Comparison of ENCODE assay signal across 29 cellular contexts in the genomic region with DNA sequence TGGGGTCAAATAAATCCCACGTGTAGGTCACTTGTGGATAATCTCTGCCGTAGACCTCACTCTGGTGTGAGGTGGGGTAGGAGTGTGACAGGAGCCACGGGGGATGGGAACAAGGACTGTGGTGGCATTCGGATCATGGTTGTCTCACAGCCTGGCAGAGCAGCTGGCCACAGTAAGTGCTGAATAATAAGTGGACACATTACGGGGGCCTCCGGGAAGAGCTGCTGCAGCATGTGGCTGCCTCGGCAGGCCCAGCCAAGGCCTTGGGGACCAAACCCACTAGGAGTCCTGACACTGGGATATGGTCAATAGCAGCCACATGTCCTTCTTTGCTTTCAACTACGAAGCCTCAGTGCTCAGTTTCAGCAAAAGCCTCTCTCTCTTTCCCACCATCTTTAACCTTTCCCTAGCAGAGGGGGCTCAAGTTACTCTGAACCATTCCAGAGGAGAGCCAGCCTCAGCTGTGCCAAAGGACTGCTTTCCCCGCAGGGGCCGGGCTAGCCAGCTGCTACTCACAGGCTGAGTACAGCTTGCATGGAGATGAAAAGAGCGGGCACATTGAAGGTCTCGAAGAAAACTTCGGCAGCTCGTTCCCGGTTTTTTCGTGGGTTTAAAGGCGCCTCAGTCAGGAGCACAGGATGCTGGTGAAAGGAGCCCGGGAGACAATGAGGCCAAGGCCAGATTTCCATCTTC. TPM values are rescaled to one million over a fixed set of nuclear protein-coding genes. Genes with fewer than 3 reads are reported as not detected.
A peak's percentile ranks its signal among the peaks of the same experiment; 100 is the strongest.
DNase-seq lines count a peak whose midpoint lies in the region; FAIRE-seq and TF ChIP-seq lines count a peak whose summit lies in the region.
"Had no signal": no experiment of that assay in that cellular context is flagged by ENCODE, and none has a peak within 500 bp of the region (broad histone marks: within the 10 kb centered on the region; RNA-seq: fewer than 3 reads in every experiment).

No MANE protein-coding gene starts in this region.

- DNase-seq in DMS 273 (lab: John Stamatoyannopoulos, UW; ENCODE audit: unreplicated experiment) = peak; percentile 75
- DNase-seq in DMS 273 treated with DMSO at 0.1 percent for 48 hours (lab: John Stamatoyannopoulos, UW) = no peak
- DNase-seq in kidney = peak; percentile 27
- peak; percentile 58 for DNase-seq in spleen
- DNase-seq in epidermal melanocyte (ENCODE audit: insufficient read length, low spot score) = no peak
- DNase-seq in thyroid gland = no peak
- no peak for DNase-seq in immature natural killer cell
- DNase-seq: ACHN; AML-193; CD8-positive, alpha-beta T cell; GM23248; H9; HFFc6; NCI-H1092 treated with DMSO at 0.1 percent for 48 hours; NCI-H1436 treated with DMSO at 0.1 percent for 48 hours; NCI-H1930; NCI-H345; NCI-H524; NCI-H774; NK-92 treated with Interleukin-12 subunit alpha and Interleukin-12 subunit beta, amount 100 ng/mL, for 24 hours; SIG-M5 had no signal

- H3K4me3 ChIP-seq in kidney (ENCODE audit: low read length in 2 of 2) = no peak overlapping the region
- H3K4me3 ChIP-seq in spleen = no peak overlapping the region
- H3K4me3 ChIP-seq in thyroid gland (replicated peaks in 1 of 3) = no peak overlapping the region
- H3K4me3 ChIP-seq: GM23248 had no signal

- H3K4me1 Mint-ChIP-seq in nephron (peaks cover 13% of the 10 kb centered on the region), immature natural killer cell (no peaks in the 10 kb centered on the region)

- H3K9ac ChIP-seq in kidney (ENCODE audit: low read length in 2 of 2) = no peak overlapping the region
- H3K9ac ChIP-seq: GM23248, KMS-11 had no signal

- H3K27ac Mint-ChIP-seq in nephron (peak overlapping the region; percentile 35 to 68 (median 58)), immature natural killer cell (no peak overlapping the region)
- H3K27ac Mint-ChIP-seq: CD8-positive, alpha-beta T cell; HFFc6 had no signal

- no peak for FAIRE-seq in kidney (lab: Jason Lieb, UNC)
- FAIRE-seq: G401.6, GM12892, GM18507 had no signal

- H3K4me3 Mint-ChIP-seq in nephron (no peak overlapping the region), immature natural killer cell (no peak overlapping the region)
- H3K4me3 Mint-ChIP-seq: CD8-positive, alpha-beta T cell; H9; HFFc6 had no signal

- TF ChIP-seq POLR2A in spleen (IDR thresholded peaks at IDR 0.05) (no peak), thyroid gland (IDR thresholded peaks at IDR 0.05) (no peak)

- H3K9me3 Mint-ChIP-seq in nephron (no peaks in the 10 kb centered on the region), immature natural killer cell (no peaks in the 10 kb centered on the region)
- H3K9me3 Mint-ChIP-seq: CD8-positive, alpha-beta T cell; H9; HFFc6 had no signal

- H3K9me3 ChIP-seq in kidney (ENCODE audit: control insufficient read depth in 1 of 2, low read length in 2 of 2) (no peaks in the 10 kb centered on the region), spleen (no peaks in the 10 kb centered on the region), thyroid gland (no peaks in the 10 kb centered on the region)

- WGBS in spleen, 5 donors = 90 to 94% (median 92%) methylated on average over 18 of the region's 18 CpGs
- WGBS in thyroid gland, 2 donors = 89 to 92% methylated on average over 18 of the region's 18 CpGs

- peaks cover 54 to 73% of the 10 kb centered on the region in 2 donors for H3K36me3 ChIP-seq in kidney (ENCODE audit: control insufficient read depth in 1 of 2, insufficient read depth in 2 of 2, low read length in 2 of 2)
- H3K36me3 ChIP-seq in spleen = peaks cover 7 to 100% (median 100%) of the 10 kb centered on the region in 6 donors
- H3K36me3 ChIP-seq in thyroid gland = peaks cover 86 to 89% of the 10 kb centered on the region in 2 donors

- H3K36me3 Mint-ChIP-seq in nephron (ENCODE audit: low read depth) (peaks cover 59% of the 10 kb centered on the region), immature natural killer cell (peaks cover 5 to 37% (median 24%) of the 10 kb centered on the region in 3 donors)

- TF ChIP-seq CTCF in kidney (IDR thresholded peaks at IDR 0.05; ENCODE audit: borderline replicate concordance, extremely low read depth, insufficient read depth) (no peak), nephron (IDR thresholded peaks at IDR 0.05; ENCODE audit: unreplicated experiment in 3 of 3) (no peak), spleen (IDR thresholded peaks at IDR 0.05 in 8 of 11, conservative IDR thresholded peaks at IDR 0.05 in 3 of 11) (no peak), thyroid gland (IDR thresholded peaks at IDR 0.05) (no peak)

- H3K4me1 ChIP-seq in kidney (ENCODE audit: control insufficient read depth in 1 of 2, insufficient read depth in 1 of 2, low read depth in 1 of 2, low read length in 2 of 2) (no peaks in the 10 kb centered on the region), spleen (no peaks in the 10 kb centered on the region), thyroid gland (no peaks in the 10 kb centered on the region)

- H3K27me3 ChIP-seq in spleen (replicated peaks in 1 of 7) = no peaks in the 10 kb centered on the region
- H3K27me3 ChIP-seq in thyroid gland = no peaks in the 10 kb centered on the region

- intact Hi-C loops in kidney (cut with DNase I) (no loop called here), spleen (cut with DNase I; ENCODE audit: low total_unique reads) (no loop called here), thyroid gland (cut with DNase I) (no loop called here)

- H3K27me3 Mint-ChIP-seq in nephron (ENCODE audit: low read depth) = no peaks in the 10 kb centered on the region
- H3K27me3 Mint-ChIP-seq in immature natural killer cell (ENCODE audit: low read depth in 3 of 3) = peaks cover 0 to 2% (median 0%) of the 10 kb centered on the region in 3 donors

- H3K27ac ChIP-seq in kidney (ENCODE audit: low read depth in 2 of 2, low read length in 2 of 2) (no peak overlapping the region), spleen (no peak overlapping the region), thyroid gland (no peak overlapping the region)
- H3K27ac ChIP-seq: 22Rv1, GM23248, HL-60, KMS-11 had no signal

RNA-seq across cellular contexts. Expression of a gene that starts 17.3 kb away (rescaled TPM):
- 74.2 TPM for total RNA-seq in kidney
- polyA plus RNA-seq in kidney (ENCODE audit: insufficient read depth, low read depth, low replicate concordance) = 74.7 TPM
- 10 to 100 TPM; 64.0 to 90.8 (median 76.7) TPM for total RNA-seq in spleen
- polyA plus RNA-seq in spleen = 10 to 100 TPM; 25.5 to 54.3 (median 34.7) TPM
- total RNA-seq in thyroid gland = 100 to 1,000 TPM in 3 of 4 donors, 10 to 100 TPM in 1; 94.1 to 111 (median 103) TPM
- 100 to 1,000 TPM in 2 of 3 donors, 10 to 100 TPM in 1; 91.6 to 125 (median 115) TPM for polyA plus RNA-seq in immature natural killer cell

RNA-seq across cellular contexts. Expression of a gene that starts 18.5 kb away (rescaled TPM):
- 18.9 TPM for total RNA-seq in kidney
- 6.5 TPM for polyA plus RNA-seq in kidney (ENCODE audit: insufficient read depth, low read depth, low replicate concordance)
- total RNA-seq in spleen = 10 to 100 TPM; 11.4 to 21.9 (median 15.1) TPM
- polyA plus RNA-seq in spleen = 1 to 10 TPM; 2.0 to 6.3 (median 2.8) TPM
- 1 to 10 TPM; 2.3 to 5.4 (median 4.4) TPM for total RNA-seq in thyroid gland
- polyA plus RNA-seq in immature natural killer cell = 1 to 10 TPM; 1.3 to 6.7 (median 2.1) TPM

RNA-seq across cellular contexts. Expression of a gene that starts 33.9 kb away (rescaled TPM):
- total RNA-seq in kidney = 2.7 TPM
- polyA plus RNA-seq in kidney (ENCODE audit: insufficient read depth, low read depth, low replicate concordance) = 0.62 TPM
- total RNA-seq in spleen = under 1 TPM in 4 of 7 donors, not detected in 3; 0.33 to 0.77 (median 0.47) TPM
- under 1 TPM; 0.06 to 0.33 (median 0.18) TPM for polyA plus RNA-seq in spleen
- total RNA-seq in thyroid gland = 1 to 10 TPM; 1.1 to 2.9 (median 1.8) TPM
- under 1 TPM; 0.32 to 0.67 (median 0.59) TPM for polyA plus RNA-seq in immature natural killer cell
- total RNA-seq: Daoy, GM23248, H9 had no signal
- polyA plus RNA-seq: GM23248 had no signal

RNA-seq across cellular contexts. Expression of a gene that starts 52.9 kb away (rescaled TPM):
- total RNA-seq in kidney = 50.9 TPM
- 117 TPM for polyA plus RNA-seq in kidney (ENCODE audit: insufficient read depth, low read depth, low replicate concordance)
- total RNA-seq in spleen = 10 to 100 TPM; 35.3 to 48.4 (median 43.0) TPM
- 10 to 100 TPM; 48.5 to 59.1 (median 58.7) TPM for polyA plus RNA-seq in spleen
- total RNA-seq in thyroid gland = 10 to 100 TPM; 56.2 to 73.9 (median 62.0) TPM
- 10 to 100 TPM; 61.8 to 65.3 (median 63.3) TPM for polyA plus RNA-seq in immature natural killer cell

Comparison
In these comparisons a context has a peak if more than half of its experiments do, and no peak if none do; other contexts are left out.
1. DNase-seq: peak in DMS 273 (single experiment), kidney (single experiment) and spleen (single experiment); none in DMS 273 treated with DMSO at 0.1 percent for 48 hours (single experiment), epidermal melanocyte (single experiment), thyroid gland (0 of 2) and immature natural killer cell (0 of 3).
2. H3K27ac Mint-ChIP-seq: peak in nephron (3 of 3); none in immature natural killer cell (0 of 6).